In the genomic region with DNA sequence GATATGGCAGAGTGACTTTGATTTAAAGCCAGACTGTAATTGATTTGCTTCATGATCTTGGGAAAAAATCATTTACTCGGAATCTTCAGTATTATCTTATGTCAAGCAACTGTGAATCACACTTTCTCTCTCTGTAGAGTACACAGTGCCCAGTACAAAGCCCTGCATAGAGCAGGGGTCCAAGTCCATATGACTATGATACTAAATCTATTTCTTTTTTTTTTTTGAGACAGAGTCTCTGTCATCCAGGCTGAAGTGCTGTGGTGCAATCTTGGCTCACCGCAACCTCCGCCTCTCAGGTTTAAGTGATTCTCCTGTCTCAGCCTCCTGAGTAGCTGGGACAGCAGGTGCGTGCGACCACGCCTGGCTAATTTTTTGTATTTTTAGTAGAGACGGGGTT, we compare ENCODE assay signal across 22 cellular contexts.
DNase-seq lines count a peak whose midpoint lies in the region.
"Had no signal": no experiment of that assay in that cellular context is flagged by ENCODE, and none has a peak within 500 bp of the region (broad histone marks: within the 10 kb centered on the region; RNA-seq: fewer than 3 reads in every experiment).

No MANE protein-coding gene starts in this region.

- H3K4me3 ChIP-seq in mesendoderm (ENCODE audit: low read length) = no peak overlapping the region
- no peak overlapping the region for H3K4me3 ChIP-seq in trophoblast cell (ENCODE audit: low read depth, low read length)
- H3K4me3 ChIP-seq: A549; BLaER1 treated with 17β-estradiol and CSF1 and Interleukin-3, amounts not matched to agents 10 nM and 100 nM; GM12878 had no signal

- WGBS in mesendoderm (ENCODE audit: extremely low coverage, insufficient coverage, low lambda C conversion rate) = no CpG with 5 or more reads among the region's 7 CpGs
- no CpG with 5 or more reads among the region's 7 CpGs for WGBS in trophoblast cell (ENCODE audit: extremely low coverage, insufficient coverage, insufficient read length)

- H3K14ac ChIP-seq in trophoblast cell (ENCODE audit: low read length) = no peak overlapping the region

- H4K12ac ChIP-seq in trophoblast cell (ENCODE audit: low read depth, low read length) = no peak overlapping the region

- H3K79me2 ChIP-seq in mesendoderm (ENCODE audit: control insufficient read depth, insufficient read depth, low read length) = no peaks in the 10 kb centered on the region
- peaks cover 2% of the 10 kb centered on the region for H3K79me2 ChIP-seq in trophoblast cell (ENCODE audit: control insufficient read depth, insufficient read depth, low read length, poor library complexity)

- H3K27me3 ChIP-seq in mesendoderm (ENCODE audit: insufficient read depth, low read length, poor library complexity) (no peaks in the 10 kb centered on the region), trophoblast cell (ENCODE audit: insufficient read depth, low read length) (no peaks in the 10 kb centered on the region)
- H3K27me3 ChIP-seq: BLaER1 treated with 17β-estradiol and CSF1 and Interleukin-3, amounts not matched to agents 10 nM and 100 nM had no signal

- H3K4me2 ChIP-seq in mesendoderm (ENCODE audit: low read length) (no peak overlapping the region), trophoblast cell (ENCODE audit: low read length) (no peak overlapping the region)
- H3K4me2 ChIP-seq: A549; BLaER1 treated with 17β-estradiol and CSF1 and Interleukin-3, amounts not matched to agents 10 nM and 100 nM had no signal

- H2BK120ac ChIP-seq in mesendoderm (ENCODE audit: low read depth, low read length) (no peak overlapping the region), trophoblast cell (ENCODE audit: insufficient read depth, low read length, poor library complexity) (peak overlapping the region; percentile 70)

- H3K23ac ChIP-seq in mesendoderm (ENCODE audit: low read length) (no peak overlapping the region), trophoblast cell (ENCODE audit: low read length) (no peak overlapping the region)

- no peak overlapping the region for H3K9ac ChIP-seq in mesendoderm (ENCODE audit: low read length)
- no peak overlapping the region for H3K9ac ChIP-seq in trophoblast cell (ENCODE audit: low read length)
- H3K9ac ChIP-seq: BLaER1 treated with 17β-estradiol and CSF1 and Interleukin-3, amounts not matched to agents 10 nM and 100 nM had no signal

- no peak overlapping the region for H4K91ac ChIP-seq in trophoblast cell (ENCODE audit: low read depth, low read length)

- H3K18ac ChIP-seq in mesendoderm (ENCODE audit: low read length) (no peak overlapping the region), trophoblast cell (ENCODE audit: low read length) (no peak overlapping the region)

- no peak overlapping the region for H2AK5ac ChIP-seq in mesendoderm (ENCODE audit: low read length)
- no peak overlapping the region for H2AK5ac ChIP-seq in trophoblast cell (ENCODE audit: low read length)

- H4K8ac ChIP-seq in mesendoderm (ENCODE audit: low read depth, low read length) (no peak overlapping the region), trophoblast cell (ENCODE audit: low read depth, low read length) (no peak overlapping the region)

- no peak overlapping the region for H2BK12ac ChIP-seq in trophoblast cell (ENCODE audit: low read length)

- H2BK5ac ChIP-seq in mesendoderm (ENCODE audit: low read length) (no peak overlapping the region), trophoblast cell (ENCODE audit: low read depth, low read length, poor library complexity) (no peak overlapping the region)

- H2AFZ ChIP-seq in trophoblast cell (ENCODE audit: insufficient read depth, low read length, poor library complexity) = no peak overlapping the region

- no peak overlapping the region for H3K27ac ChIP-seq in mesendoderm (ENCODE audit: low read depth, low read length)
- no peak overlapping the region for H3K27ac ChIP-seq in trophoblast cell (ENCODE audit: low read depth, low read length)
- H3K27ac ChIP-seq: 22Rv1; A549; BLaER1 treated with 17β-estradiol and CSF1 and Interleukin-3, amounts not matched to agents 10 nM and 100 nM; C4-2B had no signal

- no peak overlapping the region for H4K5ac ChIP-seq in mesendoderm (ENCODE audit: low read length)

- H3K56ac ChIP-seq in mesendoderm (ENCODE audit: low read length) = no peak overlapping the region

- no peak overlapping the region for H3K4ac ChIP-seq in mesendoderm (ENCODE audit: low read depth, low read length)
- no peak overlapping the region for H3K4ac ChIP-seq in trophoblast cell (ENCODE audit: low read depth, low read length)

- H2BK15ac ChIP-seq in mesendoderm (replicated peaks; ENCODE audit: low read depth) = peak overlapping the region; percentile 19

- H3K9me3 ChIP-seq in trophoblast cell (ENCODE audit: insufficient read depth, low read depth, low read length) = no peaks in the 10 kb centered on the region
- H3K9me3 ChIP-seq: A549; BLaER1 treated with 17β-estradiol and CSF1 and Interleukin-3, amounts not matched to agents 10 nM and 100 nM had no signal

- H3K4me1 ChIP-seq in mesendoderm (ENCODE audit: control insufficient read depth, low read depth, low read length) (peaks cover 16% of the 10 kb centered on the region), trophoblast cell (ENCODE audit: control insufficient read depth in 1 of 2, insufficient read depth in 2 of 2, low read length in 2 of 2) (peaks cover 0 to 10% of the 10 kb centered on the region in 2 experiments)

- H3K79me1 ChIP-seq in mesendoderm (ENCODE audit: low read length) (no peaks in the 10 kb centered on the region), trophoblast cell (ENCODE audit: low read length) (peaks cover 19% of the 10 kb centered on the region)

- no peaks in the 10 kb centered on the region for H3K36me3 ChIP-seq in mesendoderm (ENCODE audit: control insufficient read depth, insufficient read depth, low read length)
- H3K36me3 ChIP-seq in trophoblast cell (ENCODE audit: control insufficient read depth in 1 of 2, insufficient read depth in 2 of 2, low read length in 2 of 2) = no peaks in the 10 kb centered on the region
- H3K36me3 ChIP-seq: BLaER1 treated with 17β-estradiol and CSF1 and Interleukin-3, amounts not matched to agents 10 nM and 100 nM had no signal

- DNase-seq in NCI-H510A treated with DMSO at 0.1 percent for 48 hours (lab: John Stamatoyannopoulos, UW) (peak; percentile 0), NCI-H510A (lab: John Stamatoyannopoulos, UW) (no peak), mesendoderm (no peak), trophoblast cell (no peak), SKM-1 treated with dmso at 0.1 percent for 144 hours (lab: John Stamatoyannopoulos, UW; ENCODE audit: unreplicated experiment) (no peak)
- DNase-seq: AML-193; CD4-positive, alpha-beta memory T cell; CD4-positive, CD25-positive, alpha-beta regulatory T cell; CD8-positive, alpha-beta memory T cell; COR-L47; DMS 273 treated with DMSO at 0.1 percent for 48 hours; DMS153; DMS53; DMS79; DND-41; EL; GDM1 had no signal
